In the genomic region with DNA sequence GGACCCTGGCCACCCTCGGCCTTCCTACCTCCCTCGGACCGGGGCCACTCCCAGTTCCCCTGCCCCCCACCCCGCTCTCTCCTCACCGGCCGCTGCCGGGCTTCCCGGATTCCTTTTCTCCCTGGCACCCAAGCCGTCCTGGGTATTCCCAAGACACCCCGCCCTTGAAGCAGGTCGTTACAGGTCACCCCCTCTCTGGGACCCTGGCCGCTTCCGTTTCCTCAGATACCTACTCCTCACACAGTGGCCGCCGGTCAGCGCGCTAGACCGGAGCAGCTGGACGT, we compare ENCODE assay signal across 8 cellular contexts. TPM values are rescaled to one million over a fixed set of nuclear protein-coding genes. Genes with fewer than 3 reads are reported as not detected.
DNase-seq lines count a peak whose midpoint lies in the region; ATAC-seq and TF ChIP-seq lines count a peak whose summit lies in the region.

No MANE protein-coding gene starts in this region.

- H3K36me3 ChIP-seq in HAP-1 (replicated peaks) = no peaks in the 10 kb centered on the region

- peaks cover 0 to 3% (median 0%) of the 10 kb centered on the region in 3 donors for H3K27me3 Mint-ChIP-seq in CD14-positive monocyte (ENCODE audit: low read depth in 3 of 3)
- H3K27me3 Mint-ChIP-seq in activated CD4-positive, alpha-beta memory T cell treated with anti-CD3 and anti-CD28 coated beads for 36 hours = no peaks in the 10 kb centered on the region
- peaks cover 4% of the 10 kb centered on the region for H3K27me3 Mint-ChIP-seq in glutamatergic neuron (ENCODE audit: unreplicated experiment)

- TF ChIP-seq CTCF in CD14-positive monocyte (IDR thresholded peaks at IDR 0.05) (no peak), glutamatergic neuron (IDR thresholded peaks at IDR 0.05; ENCODE audit: partially characterized antibody, unreplicated experiment) (no peak)

- DNase-seq in CD14-positive monocyte (ENCODE audit: low spot score) = no peak
- DNase-seq in HAP-1 (ENCODE audit: low spot score in 2 of 2) = peak in 1 of 2 experiments; percentile 48
- no peak for DNase-seq in activated CD4-positive, alpha-beta memory T cell treated with anti-CD3 and anti-CD28 coated beads for 36 hours
- DNase-seq in glutamatergic neuron = no peak
- DNase-seq in sciatic nerve (ENCODE audit: low spot score) = no peak
- no peak for DNase-seq in globus pallidus (ENCODE audit: low spot score)
- no peak for DNase-seq in HuH-7.5 (ENCODE audit: low spot score)
- no peak for DNase-seq in stimulated activated naive CD4-positive, alpha-beta T cell (lab: John Stamatoyannopoulos, UW)

- peak; percentile 1 for ATAC-seq in sciatic nerve

- intact Hi-C loops in CD14-positive monocyte (cut with micrococcal nuclease) = loop anchor here in 1 of 2 donors (1.0 kb wide), 1 partner anchor 8 kb away; no protein-coding TSS in a partner anchor
- intact Hi-C loops in activated CD4-positive, alpha-beta memory T cell treated with anti-CD3 and anti-CD28 coated beads for 36 hours (cut with micrococcal nuclease) = loop anchor here (1.0 to 2.0 kb wide), 5 partner anchors 9 to 626 kb away; a partner anchor contains a TSS
- intact Hi-C loops in sciatic nerve (cut with DNase I) = no loop called here

- no peaks in the 10 kb centered on the region for H3K27me3 ChIP-seq in HAP-1 (ENCODE audit: low read depth)

- POLR2A ChIA-PET in activated CD4-positive, alpha-beta memory T cell treated with anti-CD3 and anti-CD28 coated beads for 36 hours (lab: Charles Lee) = interaction anchor here (1.1 to 2.7 kb wide), 7 partner anchors 9 to 400 kb away, joined by 3 to 26 read pairs (median 6); a partner anchor contains a TSS

- peaks cover 0 to 3% (median 0%) of the 10 kb centered on the region in 7 donors for H3K9me3 Mint-ChIP-seq in CD14-positive monocyte
- H3K9me3 Mint-ChIP-seq in activated CD4-positive, alpha-beta memory T cell treated with anti-CD3 and anti-CD28 coated beads for 36 hours = no peaks in the 10 kb centered on the region
- H3K9me3 Mint-ChIP-seq in glutamatergic neuron (ENCODE audit: unreplicated experiment) = peaks cover 6% of the 10 kb centered on the region

- H3K4me1 Mint-ChIP-seq in CD14-positive monocyte (peaks cover 74% of the 10 kb centered on the region), glutamatergic neuron (ENCODE audit: low read depth, unreplicated experiment) (peaks cover 12% of the 10 kb centered on the region)
- peaks cover 41% of the 10 kb centered on the region for H3K4me1 Mint-ChIP-seq in activated CD4-positive, alpha-beta memory T cell treated with anti-CD3 and anti-CD28 coated beads for 36 hours (ENCODE audit: low read depth)

- peak overlapping the region; percentile 86 for H3K4me3 ChIP-seq in HAP-1

- H3K27ac Mint-ChIP-seq in CD14-positive monocyte = peak overlapping the region; percentile 94 to 100 (median 99)
- peak overlapping the region; percentile 94 for H3K27ac Mint-ChIP-seq in activated CD4-positive, alpha-beta memory T cell treated with anti-CD3 and anti-CD28 coated beads for 36 hours
- peak overlapping the region; percentile 38 for H3K27ac Mint-ChIP-seq in glutamatergic neuron (ENCODE audit: unreplicated experiment)

- H3K4me3 Mint-ChIP-seq in CD14-positive monocyte (peak overlapping the region; percentile 93 to 100), glutamatergic neuron (ENCODE audit: unreplicated experiment) (peak overlapping the region; percentile 98)
- peak overlapping the region; percentile 100 for H3K4me3 Mint-ChIP-seq in activated CD4-positive, alpha-beta memory T cell treated with anti-CD3 and anti-CD28 coated beads for 36 hours

- H3K4me1 ChIP-seq in HAP-1 = peaks cover 52% of the 10 kb centered on the region

- no peaks in the 10 kb centered on the region for H3K9me3 ChIP-seq in HAP-1

- H3K36me3 Mint-ChIP-seq in CD14-positive monocyte (peaks cover 17 to 30% of the 10 kb centered on the region in 2 donors), glutamatergic neuron (ENCODE audit: unreplicated experiment) (no peaks in the 10 kb centered on the region)
- peaks cover 2% of the 10 kb centered on the region for H3K36me3 Mint-ChIP-seq in activated CD4-positive, alpha-beta memory T cell treated with anti-CD3 and anti-CD28 coated beads for 36 hours

- in situ Hi-C loops in HAP-1 (cut with MboI; ENCODE audit: low sequenced_read_pairs) = loop anchor here (25.0 kb wide), 1 partner anchor 946 kb away; no protein-coding TSS in a partner anchor

- CTCF ChIA-PET in activated CD4-positive, alpha-beta memory T cell treated with anti-CD3 and anti-CD28 coated beads for 36 hours (lab: Charles Lee) = interaction anchor here (1.4 to 4.4 kb wide), 4 partner anchors 10 to 162 kb away, joined by 4 to 31 read pairs (median 12); no protein-coding TSS in a partner anchor

RNA-seq across cellular contexts. Expression of a gene that starts 0.5 kb away (rescaled TPM):
- polyA plus RNA-seq in CD14-positive monocyte = 100 to 1,000 TPM in 1 of 2 donors, 10 to 100 TPM in 1; 83.4 to 126 TPM
- total RNA-seq in activated CD4-positive, alpha-beta memory T cell treated with anti-CD3 and anti-CD28 coated beads for 36 hours = 10 to 100 TPM; 45.0 to 46.9 TPM
- total RNA-seq in glutamatergic neuron (ENCODE audit: unreplicated experiment) = 48.0 TPM
- total RNA-seq in sciatic nerve = 119 TPM

RNA-seq across cellular contexts. Expression of a gene that starts 32.9 kb away (rescaled TPM):
- 1 to 10 TPM; 5.4 to 6.6 TPM for polyA plus RNA-seq in CD14-positive monocyte
- 10 to 100 TPM; 13.9 to 15.5 TPM for total RNA-seq in activated CD4-positive, alpha-beta memory T cell treated with anti-CD3 and anti-CD28 coated beads for 36 hours
- total RNA-seq in glutamatergic neuron (ENCODE audit: unreplicated experiment) = 13.6 TPM
- total RNA-seq in sciatic nerve = 12.7 TPM

Comparison
In these comparisons a context has a peak if more than half of its experiments do, and no peak if none do; other contexts are left out.
1. H3K27ac Mint-ChIP-seq: peak in every context shown above with its lines; median percentile 99 in CD14-positive monocyte; 94 in activated CD4-positive, alpha-beta memory T cell treated with anti-CD3 and anti-CD28 coated beads for 36 hours; 38 in glutamatergic neuron.